In the genomic region with DNA sequence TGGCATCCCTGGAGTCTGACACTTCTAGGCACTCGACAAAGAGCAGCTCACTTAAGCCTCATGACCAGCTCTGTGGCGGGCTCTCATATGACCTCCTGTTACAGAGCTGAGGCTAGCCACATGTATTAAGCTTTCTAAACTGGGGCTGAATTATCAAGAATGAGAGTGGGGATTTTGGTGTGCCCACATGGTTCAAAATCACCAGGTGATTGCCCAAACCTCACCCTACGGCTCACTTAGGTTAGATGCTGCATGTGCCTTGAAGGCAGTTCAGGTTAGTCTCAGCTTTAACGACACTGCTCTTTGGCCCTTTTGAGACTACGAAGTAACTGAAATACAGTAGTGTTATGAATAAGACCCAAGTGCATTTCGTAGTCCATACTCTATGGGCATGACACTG, we compare ENCODE assay signal across 24 cellular contexts. TPM values are rescaled to one million over a fixed set of nuclear protein-coding genes. Genes with fewer than 3 reads are reported as not detected.
DNase-seq lines count a peak whose midpoint lies in the region; ATAC-seq, FAIRE-seq and TF ChIP-seq lines count a peak whose summit lies in the region.
"Had no signal": no experiment of that assay in that cellular context is flagged by ENCODE, and none has a peak within 500 bp of the region (broad histone marks: within the 10 kb centered on the region; RNA-seq: fewer than 3 reads in every experiment).

No MANE protein-coding gene starts in this region.

- WGBS in GM12878 (ENCODE audit: insufficient coverage, insufficient replicate concordance, low lambda C conversion rate, missing lambda C conversion rate), result 3% methylated on average over 6 of the region's 6 CpGs

- no peaks in the 10 kb centered on the region for H3K36me3 ChIP-seq in GM12878 (ENCODE audit: control insufficient read depth in 2 of 2, insufficient read depth in 2 of 2, low read length in 1 of 2)
- H3K36me3 ChIP-seq: SJSA1 had no signal

- POLR2A ChIA-PET in GM12878 (lab: Charles Lee), result interaction anchor here (1.1 to 1.5 kb wide), 4 partner anchors 9 to 91 kb away, joined by 3 to 5 read pairs (median 4); no protein-coding TSS in a partner anchor

- CTCF ChIA-PET in GM12878 (lab: Yijun Ruan, JAX), result interaction anchor here (0.8 to 2.6 kb wide), 5 partner anchors 10 to 170 kb away, joined by 3 to 17 read pairs (median 11); no protein-coding TSS in a partner anchor

- TF ChIP-seq EP300 in GM12878 (IDR thresholded peaks at IDR 0.05; ENCODE audit: borderline replicate concordance in 1 of 2, control insufficient read depth in 1 of 2, low read depth in 2 of 2, low read length in 2 of 2), result peak; percentile 54 to 66; a peak in 1 of 4 replicates

- H3K4me3 ChIP-seq in GM12878, result no peak overlapping the region
- H3K4me3 ChIP-seq: psoas muscle, SJSA1 had no signal

- no peak overlapping the region for H3K9ac ChIP-seq in GM12878 (ENCODE audit: control insufficient read depth, insufficient read depth, low read length)

- in situ Hi-C loops in GM12878 (cut with MboI), result no loop called here

- ATAC-seq in GM18870 (IDR thresholded peaks at IDR 0.05; ENCODE audit: unreplicated experiment) (peak; percentile 70), GM21723 (IDR thresholded peaks at IDR 0.05; ENCODE audit: unreplicated experiment) (peak; percentile 78), HG03039 (IDR thresholded peaks at IDR 0.05; ENCODE audit: unreplicated experiment) (peak; percentile 64), GM12878 (peak; percentile 93)
- ATAC-seq: psoas muscle had no signal

- DNase-seq in GM12878 (ENCODE audit: low read depth, low spot score) (peak; percentile 62), SK-N-DZ (ENCODE audit: low spot score) (no peak), NOMO-1 treated with dmso at 0.1 percent for 144 hours (lab: John Stamatoyannopoulos, UW; ENCODE audit: unreplicated experiment) (no peak), COLO829 (ENCODE audit: low spot score) (no peak)
- DNase-seq in activated CD4-positive, alpha-beta T cell treated with anti-CD3 and anti-CD28 coated beads, Interleukin-2, amount 50 U/mL, for 48 hours, result no peak
- DNase-seq: activated CD4-positive, alpha-beta T cell treated with anti-CD3 and anti-CD28 coated beads for 1 hour; activated naive CD4-positive, alpha-beta T cell treated with Interleukin-2 at 50 U/mL for 16 hours; foreskin fibroblast; kidney glomerular epithelial cell; mesendoderm; NCI-H187; NCI-H446 treated with DMSO at 0.1 percent for 48 hours; nephron progenitor cell; OCI-M1; psoas muscle; T-helper 9 cell had no signal

- no peaks in the 10 kb centered on the region for H3K27me3 ChIP-seq in GM12878 (replicated peaks in 1 of 2; ENCODE audit: control insufficient read depth in 2 of 2, insufficient read depth in 2 of 2, low read length in 1 of 2)

- TF ChIP-seq POLR2A in GM12878 (IDR thresholded peaks at IDR 0.05; ENCODE audit: low read depth, low read length), result no peak

- no peak for FAIRE-seq in GM12878 (lab: Jason Lieb, UNC)
- FAIRE-seq: colon had no signal

- H3K27ac ChIP-seq in GM12878 (ENCODE audit: control insufficient read depth, insufficient read depth), result no peak overlapping the region
- H3K27ac ChIP-seq: psoas muscle, SJSA1 had no signal

- SMC1A ChIA-PET in GM12878 (lab: Charles Lee; ENCODE audit: uncharacterized antibody, unreplicated experiment), result interaction anchor here (0.8 to 2.7 kb wide), 8 partner anchors 9 to 28 kb away, joined by 3 to 39 read pairs (median 4); no protein-coding TSS in a partner anchor

- H3K9me3 ChIP-seq in GM12878 (replicated peaks; ENCODE audit: control insufficient read depth, insufficient read depth, low read length), result no peaks in the 10 kb centered on the region
- H3K9me3 ChIP-seq: psoas muscle, SJSA1 had no signal

- RAD21 ChIA-PET in GM12878 (lab: Charles Lee; ENCODE audit: unreplicated experiment), result interaction anchor here (1.2 to 2.8 kb wide), 3 partner anchors 9 to 13 kb away, joined by 3 to 27 read pairs (median 5); no protein-coding TSS in a partner anchor

- no peak for TF ChIP-seq CTCF in GM12878 (IDR thresholded peaks at IDR 0.05 in 2 of 3, conservative IDR thresholded peaks at IDR 0.05 in 1 of 3; ENCODE audit: control insufficient read depth in 2 of 3, extremely low read depth in 1 of 3, insufficient read depth in 1 of 3, low read depth in 3 of 3, low read length in 3 of 3)

- no TSS peak for BruUV-seq in GM12878 (replicated peaks; lab: Mats Ljungman, UMichigan)

- no peak for TF ChIP-seq RAD21 in GM12878 (IDR thresholded peaks at IDR 0.05; ENCODE audit: insufficient read depth, low read depth, low read length)

- no peaks in the 10 kb centered on the region for H3K79me2 ChIP-seq in GM12878 (ENCODE audit: control insufficient read depth, insufficient read depth, low read length)

- intact Hi-C loops in GM12878 (cut with micrococcal nuclease; ENCODE audit: unreplicated experiment), result no loop called here

- H2AFZ ChIP-seq in GM12878 (ENCODE audit: control insufficient read depth, low read depth, low read length), result no peak overlapping the region

- no peaks in the 10 kb centered on the region; the same call in 1 of the 2 replicates for H3K4me1 ChIP-seq in GM12878 (ENCODE audit: control insufficient read depth, insufficient read depth, low read length)
- H3K4me1 ChIP-seq: psoas muscle, SJSA1 had no signal

- no peaks in the 10 kb centered on the region for H4K20me1 ChIP-seq in GM12878 (ENCODE audit: control insufficient read depth, insufficient read depth)

- H3K4me2 ChIP-seq in GM12878 (ENCODE audit: control insufficient read depth, insufficient read depth), result no peak overlapping the region

TF ChIP-seq in GM12878, 131 proteins besides CTCF, POLR2A, EP300 and RAD21 (continues in another document):
- TF ChIP-seq, protein P1, sequence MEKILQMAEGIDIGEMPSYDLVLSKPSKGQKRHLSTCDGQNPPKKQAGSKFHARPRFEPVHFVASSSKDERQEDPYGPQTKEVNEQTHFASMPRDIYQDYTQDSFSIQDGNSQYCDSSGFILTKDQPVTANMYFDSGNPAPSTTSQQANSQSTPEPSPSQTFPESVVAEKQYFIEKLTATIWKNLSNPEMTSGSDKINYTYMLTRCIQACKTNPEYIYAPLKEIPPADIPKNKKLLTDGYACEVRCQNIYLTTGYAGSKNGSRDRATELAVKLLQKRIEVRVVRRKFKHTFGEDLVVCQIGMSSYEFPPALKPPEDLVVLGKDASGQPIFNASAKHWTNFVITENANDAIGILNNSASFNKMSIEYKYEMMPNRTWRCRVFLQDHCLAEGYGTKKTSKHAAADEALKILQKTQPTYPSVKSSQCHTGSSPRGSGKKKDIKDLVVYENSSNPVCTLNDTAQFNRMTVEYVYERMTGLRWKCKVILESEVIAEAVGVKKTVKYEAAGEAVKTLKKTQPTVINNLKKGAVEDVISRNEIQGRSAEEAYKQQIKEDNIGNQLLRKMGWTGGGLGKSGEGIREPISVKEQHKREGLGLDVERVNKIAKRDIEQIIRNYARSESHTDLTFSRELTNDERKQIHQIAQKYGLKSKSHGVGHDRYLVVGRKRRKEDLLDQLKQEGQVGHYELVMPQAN (conservative IDR thresholded peaks at IDR 0.05), result no peak
- TF ChIP-seq RELA (IDR thresholded peaks at IDR 0.05; ENCODE audit: borderline replicate concordance, partially characterized antibody), result peak; percentile 85
- TF ChIP-seq, protein P2, sequence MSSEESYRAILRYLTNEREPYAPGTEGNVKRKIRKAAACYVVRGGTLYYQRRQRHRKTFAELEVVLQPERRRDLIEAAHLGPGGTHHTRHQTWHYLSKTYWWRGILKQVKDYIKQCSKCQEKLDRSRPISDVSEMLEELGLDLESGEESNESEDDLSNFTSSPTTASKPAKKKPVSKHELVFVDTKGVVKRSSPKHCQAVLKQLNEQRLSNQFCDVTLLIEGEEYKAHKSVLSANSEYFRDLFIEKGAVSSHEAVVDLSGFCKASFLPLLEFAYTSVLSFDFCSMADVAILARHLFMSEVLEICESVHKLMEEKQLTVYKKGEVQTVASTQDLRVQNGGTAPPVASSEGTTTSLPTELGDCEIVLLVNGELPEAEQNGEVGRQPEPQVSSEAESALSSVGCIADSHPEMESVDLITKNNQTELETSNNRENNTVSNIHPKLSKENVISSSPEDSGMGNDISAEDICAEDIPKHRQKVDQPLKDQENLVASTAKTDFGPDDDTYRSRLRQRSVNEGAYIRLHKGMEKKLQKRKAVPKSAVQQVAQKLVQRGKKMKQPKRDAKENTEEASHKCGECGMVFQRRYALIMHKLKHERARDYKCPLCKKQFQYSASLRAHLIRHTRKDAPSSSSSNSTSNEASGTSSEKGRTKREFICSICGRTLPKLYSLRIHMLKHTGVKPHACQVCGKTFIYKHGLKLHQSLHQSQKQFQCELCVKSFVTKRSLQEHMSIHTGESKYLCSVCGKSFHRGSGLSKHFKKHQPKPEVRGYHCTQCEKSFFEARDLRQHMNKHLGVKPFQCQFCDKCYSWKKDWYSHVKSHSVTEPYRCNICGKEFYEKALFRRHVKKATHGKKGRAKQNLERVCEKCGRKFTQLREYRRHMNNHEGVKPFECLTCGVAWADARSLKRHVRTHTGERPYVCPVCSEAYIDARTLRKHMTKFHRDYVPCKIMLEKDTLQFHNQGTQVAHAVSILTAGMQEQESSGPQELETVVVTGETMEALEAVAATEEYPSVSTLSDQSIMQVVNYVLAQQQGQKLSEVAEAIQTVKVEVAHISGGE (CRISPR knock-in tag; IDR thresholded peaks at IDR 0.05), result no peak
- TF ChIP-seq ASH2L (IDR thresholded peaks at IDR 0.05; ENCODE audit: borderline replicate concordance, low read depth), result no peak
- peak; percentile 41 to 75; a peak in 2 of 4 replicates for TF ChIP-seq BHLHE40 (IDR thresholded peaks at IDR 0.05; ENCODE audit: borderline replicate concordance in 1 of 2, low read depth in 2 of 2, low read length in 1 of 2)

RNA-seq across cellular contexts. Expression of a gene that starts 39.4 kb away (rescaled TPM):
- not detected in 2 replicates for total RNA-seq in GM12878 (2013; cell fraction: nucleolus; rRNA removed)
- not detected in 2 replicates for total RNA-seq in GM12878 (2014; rRNA removed)
- not detected in 2 replicates for total RNA-seq in GM12878 (2014; rRNA removed; fragmentation: Illumina TruSeq; extraction: Trizol)
- not detected in 2 replicates for total RNA-seq in GM12878 (2021)
- not detected for polyA plus RNA-seq in GM12878 (2011; ENCODE audit: low read depth)
- not detected in 2 replicates for polyA plus RNA-seq in GM12878 (2011; rRNA removed)
- not detected in 2 replicates for polyA plus RNA-seq in GM12878 (2011; cell fraction: cytosol; rRNA removed)
- not detected in 2 replicates for polyA plus RNA-seq in GM12878 (2011; cell fraction: nucleus; rRNA removed)
- polyA plus RNA-seq in GM12878 (2012), result not detected in 2 replicates
- not detected in 2 replicates for polyA plus RNA-seq in GM12878 (2014; fragmentation: Illumina TruSeq; extraction: Trizol)
- not detected for polyA plus RNA-seq in GM12878 (2014; fragmentation: Nextera tagmentation; extraction: Ambion mirVana)
- not detected in 2 replicates for polyA plus RNA-seq in GM12878 (2014; rRNA removed)
- polyA plus RNA-seq in GM12878 (2016; fragmentation: Nextera tagmentation; extraction: Ambion mirVana), result not detected
- not detected in 2 replicates for polyA minus RNA-seq in GM12878 (2011; rRNA and poly(A)+ RNA removed)
- polyA minus RNA-seq in GM12878 (2011; cell fraction: cytosol; rRNA and poly(A)+ RNA removed), result not detected in 2 replicates
- polyA minus RNA-seq in GM12878 (2011; cell fraction: nucleus; rRNA and poly(A)+ RNA removed), result not detected in 2 replicates
- polyA plus RNA-seq in SK-N-DZ (2014; cell fraction: cytosol; rRNA removed), result 0.16 TPM in 1 of 2 replicates, not detected in the other
- not detected in 2 replicates for polyA plus RNA-seq in SK-N-DZ (2014; cell fraction: nucleus; rRNA removed)
- total RNA-seq: MCF 10A, SJSA1, ureter had no signal
- polyA plus RNA-seq: BJ had no signal
